Comparison of ENCODE assay signal across 29 cellular contexts in the genomic region with DNA sequence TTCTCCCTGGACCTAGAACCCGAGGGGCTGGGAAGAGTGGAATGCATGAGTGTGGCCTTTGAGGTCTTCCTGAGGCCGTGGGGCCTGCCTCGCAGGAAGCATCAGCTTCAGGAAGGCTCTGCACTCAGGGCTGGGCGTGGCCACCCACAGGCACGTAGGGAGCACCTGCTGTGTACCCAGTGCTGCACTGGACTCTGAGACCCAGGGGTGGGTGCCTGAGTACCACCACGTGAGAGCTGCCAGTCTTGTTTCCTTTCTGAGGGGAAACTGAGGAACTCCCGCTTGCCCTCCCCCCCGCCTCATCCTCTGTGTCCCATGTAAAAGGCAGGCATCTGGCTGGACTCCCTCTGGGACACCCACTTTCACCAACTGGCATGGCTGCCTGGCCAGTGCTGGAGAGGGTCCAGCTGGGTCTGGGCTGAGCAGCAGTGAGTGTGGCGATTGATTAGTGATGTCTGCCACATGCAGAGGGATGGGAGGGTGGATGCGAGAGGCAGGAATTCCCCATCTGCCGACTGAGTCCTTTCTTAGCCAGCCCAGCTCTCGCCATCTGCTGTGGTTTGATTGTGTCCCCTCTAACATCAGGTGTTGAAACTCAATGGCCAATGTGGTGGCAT. TPM values are rescaled to one million over a fixed set of nuclear protein-coding genes. Genes with fewer than 3 reads are reported as not detected.
"Had no signal": no experiment of that assay in that cellular context is flagged by ENCODE, and none has a peak within 500 bp of the region (broad histone marks: within the 10 kb centered on the region; RNA-seq: fewer than 3 reads in every experiment).

No MANE protein-coding gene starts in this region.

- H3K27ac ChIP-seq: brain microvascular endothelial cell, colonic mucosa, dorsolateral prefrontal cortex, gastrocnemius medialis, heart left ventricle had no signal

- H3K9me3 Mint-ChIP-seq: T-helper 2 cell treated with Interferon-gamma antibody and Interleukin-4, amounts not matched to agents 5 μg/mL and 100 μg/mL, for 36 hours had no signal

- H3K4me3 ChIP-seq: colonic mucosa, dorsolateral prefrontal cortex, gastrocnemius medialis, heart left ventricle had no signal

- H3K36me3 Mint-ChIP-seq: activated naive CD8-positive, alpha-beta T cell had no signal

- H3K27me3 ChIP-seq: brain microvascular endothelial cell, colonic mucosa had no signal

- H3K9me3 ChIP-seq: colonic mucosa, gastrocnemius medialis had no signal

- H3K4me1 ChIP-seq: colonic mucosa, gastrocnemius medialis, heart left ventricle had no signal

- H3K4me1 Mint-ChIP-seq: activated CD4-positive, alpha-beta memory T cell treated with anti-CD3 and anti-CD28 coated beads, Interleukin-2, amount 10 ng/mL, durations not matched to agents 7 days and 5 days; activated CD4-positive, alpha-beta T cell treated with anti-CD3 and anti-CD28 coated beads for 36 hours; activated CD4-positive, alpha-beta T cell treated with anti-CD3 and anti-CD28 coated beads, Interleukin-2, amount 10 ng/mL, durations not matched to agents 24 days and 14 days; endodermal cell had no signal

- H3K4me3 Mint-ChIP-seq: activated CD4-positive, alpha-beta memory T cell treated with anti-CD3 and anti-CD28 coated beads, Interleukin-2, amount 10 ng/mL, durations not matched to agents 7 days and 5 days; activated CD4-positive, alpha-beta T cell treated with anti-CD3 and anti-CD28 coated beads for 36 hours; activated CD4-positive, alpha-beta T cell treated with anti-CD3 and anti-CD28 coated beads, Interleukin-2, amount 10 ng/mL, durations not matched to agents 24 days and 14 days; activated naive CD8-positive, alpha-beta T cell; activated T-cell treated with anti-CD3 and anti-CD28 coated beads, Interleukin-2, amount 50 U/mL, for 24 hours; activated T-cell treated with anti-CD3 and anti-CD28 coated beads, Interleukin-2, amount 50 U/mL, for 72 hours; endodermal cell; T-helper 17 cell; T-helper 2 cell treated with Interferon-gamma antibody and Interleukin-4, amounts not matched to agents 5 μg/mL and 100 μg/mL, for 36 hours had no signal

- DNase-seq: activated CD4-positive, alpha-beta memory T cell treated with anti-CD3 and anti-CD28 coated beads, Interleukin-2, amount 10 ng/mL, durations not matched to agents 7 days and 5 days; activated CD4-positive, alpha-beta T cell treated with anti-CD3 and anti-CD28 coated beads for 36 hours; activated CD4-positive, alpha-beta T cell treated with anti-CD3 and anti-CD28 coated beads, Interleukin-2, amount 10 ng/mL, durations not matched to agents 24 days and 14 days; activated CD4-positive, CD25-positive, alpha-beta regulatory T cell; activated CD4-positive, CD25-positive, alpha-beta regulatory T cell treated with anti-CD3 and anti-CD28 coated beads, Interleukin-2, amount 50 U/mL, for 72 hours; activated CD8-positive, alpha-beta memory T cell treated with anti-CD3 and anti-CD28 coated beads, Interleukin-2, amount 50 U/mL, for 48 hours; activated gamma-delta T cell; activated naive CD4-positive, alpha-beta T cell treated with anti-CD3 and anti-CD28 coated beads, Interleukin-2, amount 50 U/mL, for 16 hours; activated naive CD4-positive, alpha-beta T cell treated with Interleukin-2 at 50 U/mL for 16 hours; activated T-cell treated with anti-CD3 and anti-CD28 coated beads for 4 hours; activated T-cell treated with anti-CD3 and anti-CD28 coated beads, Interleukin-2, amount 50 U/mL, for 24 hours; activated T-cell treated with anti-CD3 and anti-CD28 coated beads, Interleukin-2, amount 50 U/mL, for 72 hours; amniotic stem cell; anterior cingulate cortex; brain microvascular endothelial cell; caudate nucleus; colonic mucosa; effector memory CD4-positive, alpha-beta T cell; endodermal cell; foreskin fibroblast; gastrocnemius medialis; glutamatergic neuron; T-helper 1 cell; T-helper 17 cell; T1000 had no signal

- H3K27me3 Mint-ChIP-seq: activated CD4-positive, alpha-beta memory T cell treated with anti-CD3 and anti-CD28 coated beads, Interleukin-2, amount 10 ng/mL, durations not matched to agents 7 days and 5 days; activated CD4-positive, alpha-beta T cell treated with anti-CD3 and anti-CD28 coated beads for 36 hours; activated CD4-positive, alpha-beta T cell treated with anti-CD3 and anti-CD28 coated beads, Interleukin-2, amount 10 ng/mL, durations not matched to agents 24 days and 14 days; activated naive CD8-positive, alpha-beta T cell; activated T-cell treated with anti-CD3 and anti-CD28 coated beads, Interleukin-2, amount 50 U/mL, for 24 hours had no signal

- H3K36me3 ChIP-seq: brain microvascular endothelial cell, colonic mucosa, gastrocnemius medialis, heart left ventricle had no signal

- H3K27ac Mint-ChIP-seq: activated CD4-positive, alpha-beta memory T cell treated with anti-CD3 and anti-CD28 coated beads, Interleukin-2, amount 10 ng/mL, durations not matched to agents 7 days and 5 days; activated CD4-positive, alpha-beta T cell treated with anti-CD3 and anti-CD28 coated beads for 36 hours; activated CD4-positive, alpha-beta T cell treated with anti-CD3 and anti-CD28 coated beads, Interleukin-2, amount 10 ng/mL, durations not matched to agents 24 days and 14 days; activated naive CD8-positive, alpha-beta T cell; activated T-cell treated with anti-CD3 and anti-CD28 coated beads, Interleukin-2, amount 50 U/mL, for 24 hours; activated T-cell treated with anti-CD3 and anti-CD28 coated beads, Interleukin-2, amount 50 U/mL, for 72 hours; endodermal cell; T-helper 17 cell; T-helper 2 cell treated with Interferon-gamma antibody and Interleukin-4, amounts not matched to agents 5 μg/mL and 100 μg/mL, for 36 hours had no signal

RNA-seq across cellular contexts. Expression of a gene that starts 30.2 kb away (rescaled TPM):
- total RNA-seq: gastrocnemius medialis had no signal
